Comparison of ENCODE assay signal across 10 cellular contexts in genomic region chr6:142822383-142822782, GRCh38.
DNase-seq lines count a peak whose midpoint lies in the region; ATAC-seq, FAIRE-seq and TF ChIP-seq lines count a peak whose summit lies in the region.
"Had no signal": no experiment of that assay in that cellular context is flagged by ENCODE, and none has a peak within 500 bp of the region (broad histone marks: within the 10 kb centered on the region; RNA-seq: fewer than 3 reads in every experiment).

No MANE protein-coding gene starts in this region.

- H3K36me3 Mint-ChIP-seq in brain: no peaks in the 10 kb centered on the region

- intact Hi-C loops in vagina (cut with DNase I): no loop called here

- no peaks in the 10 kb centered on the region for H3K9me3 Mint-ChIP-seq in brain

- no peaks in the 10 kb centered on the region for H3K36me3 ChIP-seq in vagina

- H3K9me3 ChIP-seq in vagina: no peaks in the 10 kb centered on the region

- no peak for TF ChIP-seq CTCF in GM20000 (IDR thresholded peaks at IDR 0.05; ENCODE audit: extremely low read depth, missing control alignments)
- no peak for TF ChIP-seq CTCF in brain (conservative IDR thresholded peaks at IDR 0.05)
- no peak for TF ChIP-seq CTCF in vagina (IDR thresholded peaks at IDR 0.05)

- H3K4me3 ChIP-seq in vagina: no peak overlapping the region

- peak overlapping the region in 2 of 5 experiments; percentile 7 to 30 for H3K4me3 Mint-ChIP-seq in brain

- no peak overlapping the region for H3K27ac ChIP-seq in vagina

- FAIRE-seq in frontal cortex (lab: Jason Lieb, UNC): no peak

- peaks cover 3% of the 10 kb centered on the region for H3K27me3 Mint-ChIP-seq in brain
- H3K27me3 Mint-ChIP-seq: progenitor cell of endocrine pancreas had no signal

- no peak for TF ChIP-seq POLR2A in vagina (IDR thresholded peaks at IDR 0.05)

- DNase-seq in GM20000 (ENCODE audit: low spot score): peak; percentile 51
- no peak for DNase-seq in A172 (ENCODE audit: low spot score)
- DNase-seq in frontal cortex (ENCODE audit: low spot score in 2 of 2): no peak
- DNase-seq in NCI-H1092 treated with DMSO at 0.1 percent for 48 hours (lab: John Stamatoyannopoulos, UW): no peak
- no peak for DNase-seq in vagina (ENCODE audit: extremely low spot score in 2 of 2)
- DNase-seq: GDM1 had no signal

- H3K4me1 Mint-ChIP-seq in brain: peaks cover 49% of the 10 kb centered on the region

- H3K27ac Mint-ChIP-seq in brain: peak overlapping the region in 4 of 5 experiments; percentile 12 to 96 (median 56)
- H3K27ac Mint-ChIP-seq: progenitor cell of endocrine pancreas had no signal

- no peaks in the 10 kb centered on the region for H3K27me3 ChIP-seq in vagina

- H3K4me1 ChIP-seq in vagina: peaks cover 29% of the 10 kb centered on the region

- ATAC-seq in GM18498 (IDR thresholded peaks at IDR 0.05; ENCODE audit: unreplicated experiment) (peak; percentile 73), HG03135 (IDR thresholded peaks at IDR 0.05; ENCODE audit: unreplicated experiment) (peak; percentile 76)
